8 cellular contexts compared by ENCODE assay signal in genomic region chr5:1515921-1516571, GRCh38. TPM values are rescaled to one million over a fixed set of nuclear protein-coding genes. Genes with fewer than 3 reads are reported as not detected.
A peak's percentile ranks its signal among the peaks of the same experiment; 100 is the strongest.
DNase-seq lines count a peak whose midpoint lies in the region; ATAC-seq and TF ChIP-seq lines count a peak whose summit lies in the region.

No MANE protein-coding gene starts in this region.

- peak overlapping the region; percentile 95 for H3K27ac ChIP-seq in IMR-90 (ENCODE audit: insufficient read depth, low read length)
- H3K27ac ChIP-seq in mesendoderm (ENCODE audit: low read depth, low read length) = peak overlapping the region; percentile 79
- H3K27ac ChIP-seq in gastroesophageal sphincter = no peak overlapping the region

- H3K9me3 Mint-ChIP-seq in central memory CD8-positive, alpha-beta T cell = no peaks in the 10 kb centered on the region

- no peak overlapping the region; the same call in 1 of the 2 replicates for H3K9ac ChIP-seq in IMR-90 (ENCODE audit: low read depth, low read length)
- H3K9ac ChIP-seq in mesendoderm (ENCODE audit: low read length) = peak overlapping the region; percentile 17

- no peaks in the 10 kb centered on the region for H3K27me3 Mint-ChIP-seq in central memory CD8-positive, alpha-beta T cell

- H2BK20ac ChIP-seq in IMR-90 (ENCODE audit: low read depth, low read length) = peak overlapping the region; percentile 42

- peaks cover 82% of the 10 kb centered on the region for H4K20me1 ChIP-seq in IMR-90 (ENCODE audit: insufficient read depth, low read length)

- peak overlapping the region; percentile 46 for H4K5ac ChIP-seq in IMR-90 (ENCODE audit: low read depth, low read length)
- no peak overlapping the region for H4K5ac ChIP-seq in mesendoderm (ENCODE audit: low read length)

- H4K91ac ChIP-seq in IMR-90 (ENCODE audit: insufficient read depth, low read depth, low read length) = peak overlapping the region; percentile 76

- CTCF ChIA-PET in IMR-90 (lab: Yijun Ruan, JAX) = interaction anchor here (0.6 kb wide), 3 partner anchors 14 to 34 kb away, joined by 3 to 6 read pairs (median 3); no protein-coding TSS in a partner anchor

- peak overlapping the region; percentile 41; the same call in 2 of the 3 replicates for H2BK15ac ChIP-seq in IMR-90 (ENCODE audit: low read depth, low read length)
- H2BK15ac ChIP-seq in mesendoderm (replicated peaks; ENCODE audit: low read depth) = no peak overlapping the region

- H3K4me1 Mint-ChIP-seq in central memory CD8-positive, alpha-beta T cell = peaks cover 84% of the 10 kb centered on the region

- H3K9me3 ChIP-seq in IMR-90 (ENCODE audit: control insufficient read depth, insufficient read depth, low read length) (no peaks in the 10 kb centered on the region), gastroesophageal sphincter (no peaks in the 10 kb centered on the region)

- peak overlapping the region; percentile 62 for H2BK5ac ChIP-seq in IMR-90 (ENCODE audit: low read depth, low read length, poor library complexity, severe bottlenecking)
- peak overlapping the region; percentile 89 for H2BK5ac ChIP-seq in mesendoderm (ENCODE audit: low read length)

- H3K23ac ChIP-seq in IMR-90 (ENCODE audit: low read depth, low read length) = no peak overlapping the region; the same call in 1 of the 2 replicates
- peak overlapping the region; percentile 72 for H3K23ac ChIP-seq in mesendoderm (ENCODE audit: low read length)

- no CpG with 5 or more reads among the region's 8 CpGs for WGBS in IMR-90 (ENCODE audit: extremely low coverage in 2 of 2, insufficient read length in 1 of 2), 2 experiments
- no CpG with 5 or more reads among the region's 8 CpGs for WGBS in mesendoderm (ENCODE audit: extremely low coverage, insufficient coverage, low lambda C conversion rate)
- WGBS in gastroesophageal sphincter (ENCODE audit: low coverage in 1 of 2), 2 donors = 86 to 100% methylated on average over 3 to 6 of the region's 8 CpGs

- peak overlapping the region; percentile 98 for H3K4me3 Mint-ChIP-seq in central memory CD8-positive, alpha-beta T cell

- TF ChIP-seq RAD21 in IMR-90 (IDR thresholded peaks at IDR 0.05; ENCODE audit: low read length) = no peak

- H3K4ac ChIP-seq in IMR-90 (ENCODE audit: low read depth, low read length) = peak overlapping the region; percentile 87
- H3K4ac ChIP-seq in mesendoderm (ENCODE audit: low read depth, low read length) = peak overlapping the region; percentile 18

- TF ChIP-seq EP300 in gastroesophageal sphincter (IDR thresholded peaks at IDR 0.05) = no peak

- peak overlapping the region; percentile 74 for H2BK120ac ChIP-seq in IMR-90 (ENCODE audit: low read depth, low read length)
- H2BK120ac ChIP-seq in mesendoderm (ENCODE audit: low read depth, low read length) = no peak overlapping the region

- H2AK5ac ChIP-seq in IMR-90 (ENCODE audit: low read depth, low read length) = peak overlapping the region; percentile 89
- H2AK5ac ChIP-seq in mesendoderm (ENCODE audit: low read length) = no peak overlapping the region

- POLR2A ChIA-PET in IMR-90 (lab: Charles Lee; ENCODE audit: unreplicated experiment) = no interaction called here

- DNase-seq in ACHN (peak; percentile 22), IMR-90 (peak; percentile 55), mesendoderm (peak; percentile 98), HuH-7 (ENCODE audit: low spot score) (no peak), COLO829 (ENCODE audit: low spot score) (no peak), NCI-H524 (lab: John Stamatoyannopoulos, UW) (no peak)
- DNase-seq in central memory CD8-positive, alpha-beta T cell (ENCODE audit: low spot score in 2 of 2) = no peak

- H3K18ac ChIP-seq in IMR-90 (ENCODE audit: low read depth, low read length) (peak overlapping the region; percentile 10; the same call in 1 of the 2 replicates), mesendoderm (ENCODE audit: low read length) (no peak overlapping the region)

- peak overlapping the region; percentile 36 for H2AFZ ChIP-seq in IMR-90 (replicated peaks; ENCODE audit: low read length, poor library complexity)

- H3K4me2 ChIP-seq in IMR-90 (ENCODE audit: low read depth, low read length) (no peak overlapping the region), mesendoderm (ENCODE audit: low read length) (no peak overlapping the region)

- no peaks in the 10 kb centered on the region for H3K27me3 ChIP-seq in IMR-90 (ENCODE audit: control insufficient read depth, insufficient read depth, low read length)
- no peaks in the 10 kb centered on the region for H3K27me3 ChIP-seq in mesendoderm (ENCODE audit: insufficient read depth, low read length, poor library complexity)
- no peaks in the 10 kb centered on the region for H3K27me3 ChIP-seq in gastroesophageal sphincter

- peaks cover 47% of the 10 kb centered on the region for H3K36me3 ChIP-seq in IMR-90 (ENCODE audit: control insufficient read depth, insufficient read depth, low read length)
- H3K36me3 ChIP-seq in mesendoderm (ENCODE audit: control insufficient read depth, insufficient read depth, low read length) = peaks cover 6% of the 10 kb centered on the region
- peaks cover 0 to 68% of the 10 kb centered on the region in 2 donors for H3K36me3 ChIP-seq in gastroesophageal sphincter

- H3K27ac Mint-ChIP-seq in central memory CD8-positive, alpha-beta T cell (ENCODE audit: low read depth) = peak overlapping the region; percentile 97

- peak overlapping the region; percentile 48 to 49 for H4K8ac ChIP-seq in IMR-90 (ENCODE audit: low read depth in 2 of 2, low read length in 2 of 2)
- H4K8ac ChIP-seq in mesendoderm (ENCODE audit: low read depth, low read length) = no peak overlapping the region

- H3K79me2 ChIP-seq in mesendoderm (ENCODE audit: control insufficient read depth, insufficient read depth, low read length) = peaks cover 78% of the 10 kb centered on the region

- H3K79me1 ChIP-seq in IMR-90 (ENCODE audit: low read depth in 1 of 2, low read length in 2 of 2) = peaks cover 31 to 83% of the 10 kb centered on the region in 2 experiments
- peaks cover 23% of the 10 kb centered on the region for H3K79me1 ChIP-seq in mesendoderm (ENCODE audit: low read length)

- peaks cover 43% of the 10 kb centered on the region for H3K36me3 Mint-ChIP-seq in central memory CD8-positive, alpha-beta T cell (ENCODE audit: insufficient read depth)

- H3K56ac ChIP-seq in IMR-90 (ENCODE audit: extremely low read depth, insufficient read depth, low read length) = no peak overlapping the region
- peak overlapping the region; percentile 76 for H3K56ac ChIP-seq in mesendoderm (ENCODE audit: low read length)

- intact Hi-C loops in IMR-90 (cut with micrococcal nuclease) = no loop called here

- 0 out of 2 replicates have a peak, but pooled peaks have one; percentile 3 for ATAC-seq in IMR-90 (ENCODE audit: low read depth)
- no peak for ATAC-seq in central memory CD8-positive, alpha-beta T cell (replicated peaks; ENCODE audit: extremely low read depth, poor library complexity, severe bottlenecking)
- ATAC-seq in gastroesophageal sphincter = no peak

- H3K9me1 ChIP-seq in IMR-90 (ENCODE audit: insufficient read depth, low read length) = peaks cover 32% of the 10 kb centered on the region

- BruUV-seq in IMR-90 (replicated peaks; lab: Mats Ljungman, UMichigan) = no TSS peak

- TF ChIP-seq POLR2A in IMR-90 (IDR thresholded peaks at IDR 0.05; ENCODE audit: low read depth, low read length) (peak; percentile 7; the same call in 1 of the 2 replicates), gastroesophageal sphincter (IDR thresholded peaks at IDR 0.05) (no peak)

- peak overlapping the region; percentile 43 for H3K14ac ChIP-seq in IMR-90 (replicated peaks; ENCODE audit: low read depth, low read length)

- in situ Hi-C loops in ACHN (cut with HindIII; ENCODE audit: low pct_ligation_motif_present, low pct_unique_long_range_greater_than_20kb, low sequenced_read_pairs) (no loop called here), IMR-90 (cut with MboI; ENCODE audit: low sequenced_read_pairs) (no loop called here)

- H3K4me1 ChIP-seq in IMR-90 (ENCODE audit: control insufficient read depth, insufficient read depth, low read length) = peaks cover 33% of the 10 kb centered on the region
- H3K4me1 ChIP-seq in mesendoderm (ENCODE audit: control insufficient read depth, low read depth, low read length) = peaks cover 9% of the 10 kb centered on the region
- H3K4me1 ChIP-seq in gastroesophageal sphincter = peaks cover 0 to 8% (median 0%) of the 10 kb centered on the region in 3 donors

- TF ChIP-seq CTCF in IMR-90 (conservative IDR thresholded peaks at IDR 0.05; ENCODE audit: low read depth, low read length) (no peak), gastroesophageal sphincter (IDR thresholded peaks at IDR 0.05) (no peak)

- peak overlapping the region; percentile 84 for H2AK9ac ChIP-seq in IMR-90 (replicated peaks; ENCODE audit: low read depth, low read length, poor library complexity)

- no peak overlapping the region for H3K4me3 ChIP-seq in IMR-90 (ENCODE audit: insufficient read depth, low read depth, low read length)
- no peak overlapping the region for H3K4me3 ChIP-seq in mesendoderm (ENCODE audit: low read length)
- no peak overlapping the region for H3K4me3 ChIP-seq in gastroesophageal sphincter

- dilution Hi-C loops in IMR-90 (cut with HindIII; ENCODE audit: low sequenced_read_pairs, unreplicated experiment) = no loop called here

TF ChIP-seq in IMR-90, 13 proteins besides CTCF, POLR2A, EP300 and RAD21 (continues in another document):
- TF ChIP-seq NFE2L2 (IDR thresholded peaks at IDR 0.05; ENCODE audit: low read depth, low read length) (no peak), USF2 (IDR thresholded peaks at IDR 0.05; ENCODE audit: low read depth, low read length) (no peak), RCOR1 (IDR thresholded peaks at IDR 0.05; ENCODE audit: insufficient replicate concordance, low read length) (no peak), MAZ (IDR thresholded peaks at IDR 0.05; ENCODE audit: borderline replicate concordance, low read depth, low read length) (no peak)

RNA-seq across cellular contexts. Expression of gene LPCAT1, which starts 7.7 kb away (rescaled TPM):
- total RNA-seq in IMR-90 (2012; rRNA removed) = 17.7 and 22.2 TPM in 2 replicates
- 31.5 and 33.6 TPM in 2 replicates for polyA plus RNA-seq in IMR-90 (2012; rRNA removed)
- 38.2 and 38.4 TPM in 2 replicates for polyA plus RNA-seq in IMR-90 (2012; cell fraction: cytosol; rRNA removed)
- polyA plus RNA-seq in IMR-90 (2012; cell fraction: nucleus; rRNA removed; ENCODE audit: low replicate concordance) = 63.9 and 71.1 TPM in 2 replicates
- polyA plus RNA-seq in mesendoderm (2013, experiment 1 of 2) = 135 TPM
- polyA plus RNA-seq in mesendoderm (2013, experiment 2 of 2) = 132 TPM
- 10 to 100 TPM; 20.3 to 52.6 (median 31.8) TPM for total RNA-seq in gastroesophageal sphincter

Comparison
In these comparisons a context has a peak if more than half of its experiments do, and no peak if none do; other contexts are left out.
1. DNase-seq: peak in ACHN (single experiment), IMR-90 (single experiment) and mesendoderm (single experiment); none in central memory CD8-positive, alpha-beta T cell (0 of 2), HuH-7 (single experiment), COLO829 (single experiment) and NCI-H524 (0 of 2).
2. H3K27ac ChIP-seq: peak in IMR-90 (single experiment) and mesendoderm (single experiment); none in gastroesophageal sphincter (0 of 4).